ENCODE assay signal across 33 cellular contexts in the genomic region with DNA sequence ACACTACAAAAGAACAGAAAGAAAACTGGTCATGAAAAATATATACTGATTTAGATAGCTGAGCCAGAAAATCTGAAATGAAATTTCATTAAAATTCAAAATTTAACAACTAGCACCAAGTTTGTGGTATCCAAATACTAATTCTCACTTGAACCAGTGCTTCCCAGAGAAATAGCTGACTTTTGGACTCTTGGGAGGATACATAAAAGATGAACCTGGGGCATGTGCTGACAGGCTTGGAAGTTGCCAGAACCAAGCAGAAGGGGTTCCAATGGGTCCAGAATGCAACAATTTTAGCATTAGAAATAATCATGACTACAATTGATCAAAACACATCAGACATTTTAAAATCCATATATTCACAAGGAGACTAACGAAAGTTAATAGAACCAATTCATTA.
DNase-seq lines count a peak whose midpoint lies in the region; ATAC-seq, FAIRE-seq and TF ChIP-seq lines count a peak whose summit lies in the region.
"Had no signal": no experiment of that assay in that cellular context is flagged by ENCODE, and none has a peak within 500 bp of the region (broad histone marks: within the 10 kb centered on the region; RNA-seq: fewer than 3 reads in every experiment).

No MANE protein-coding gene starts in this region.

- DNase-seq in HepG2 (ENCODE audit: low spot score) = no peak
- DNase-seq in left lobe of liver (ENCODE audit: low spot score) = no peak
- no peak for DNase-seq in right lobe of liver
- no peak for DNase-seq in GM20000 (ENCODE audit: low spot score)
- DNase-seq in Kasumi-1 (lab: John Stamatoyannopoulos, UW) = no peak
- DNase-seq: 8988T; ACHN; AML-193; BE2C; C1 segment of cervical spinal cord; Caco-2; Calu3; CD4-positive, alpha-beta memory T cell; CD4-positive, alpha-beta T cell; CD4-positive, CD25-positive, alpha-beta regulatory T cell; CD8-positive, alpha-beta memory T cell; CD8-positive, alpha-beta T cell; COR-L47; DMS 273 treated with DMSO at 0.1 percent for 48 hours; DMS153; DMS53; DMS79; DMS79 treated with DMSO at 0.1 percent for 48 hours; DND-41; EL had no signal

- H3K4me3 ChIP-seq in liver (ENCODE audit: low read depth in 1 of 3, low read length in 3 of 3) = no peak overlapping the region
- H3K4me3 ChIP-seq in HepG2 (replicated peaks in 1 of 3; ENCODE audit: insufficient read depth in 1 of 3, low read depth in 2 of 3, low read length in 3 of 3) = no peak overlapping the region
- no peak overlapping the region for H3K4me3 ChIP-seq in right lobe of liver
- H3K4me3 ChIP-seq: A549; BLaER1; BLaER1 treated with 17β-estradiol and CSF1 and Interleukin-3, amounts not matched to agents 10 nM and 100 nM had no signal

- no peak for TF ChIP-seq EP300 in HepG2 (IDR thresholded peaks at IDR 0.05; ENCODE audit: low read depth in 2 of 2, low read length in 2 of 2)
- no peak for TF ChIP-seq EP300 in HepG2 (CRISPR knock-in tag; IDR thresholded peaks at IDR 0.05; ENCODE audit: borderline replicate concordance)

- no peak for FAIRE-seq in HepG2 (lab: Jason Lieb, UNC)
- FAIRE-seq: A204.1, A549, D721Med had no signal

- H3K9me3 ChIP-seq in liver (ENCODE audit: control insufficient read depth in 4 of 4, low read length in 3 of 4) = no peaks in the 10 kb centered on the region
- peaks cover 3% of the 10 kb centered on the region; the same call in 1 of the 2 replicates for H3K9me3 ChIP-seq in HepG2 (ENCODE audit: low read length)
- no peaks in the 10 kb centered on the region for H3K9me3 ChIP-seq in right lobe of liver
- H3K9me3 ChIP-seq: A549, BE2C, Caco-2 had no signal

- no peak for TF ChIP-seq RAD21 in liver (IDR thresholded peaks at IDR 0.05)
- TF ChIP-seq RAD21 in HepG2 (CRISPR knock-in tag; IDR thresholded peaks at IDR 0.05) = no peak

- WGBS in liver = 93% methylated on average over 1 of the region's 1 CpG
- 0% methylated on average over 1 of the region's 1 CpG for WGBS in HepG2 (ENCODE audit: low lambda C conversion rate)
- 77% methylated on average over 1 of the region's 1 CpG for WGBS in right lobe of liver (ENCODE audit: insufficient coverage, low coverage, low lambda C conversion rate, missing lambda C conversion rate)

- POLR2A ChIA-PET in HepG2 (lab: Yijun Ruan, JAX) = no interaction called here

- no peak for TF ChIP-seq POLR2A in HepG2 (IDR thresholded peaks at IDR 0.05; ENCODE audit: insufficient read depth in 1 of 2, low read depth in 2 of 2, low read length in 2 of 2)
- no peak for TF ChIP-seq POLR2A in right lobe of liver (IDR thresholded peaks at IDR 0.05)

- H3K4me2 ChIP-seq in HepG2 (ENCODE audit: low read depth, low read length) = no peak overlapping the region
- H3K4me2 ChIP-seq: A549; BLaER1; BLaER1 treated with 17β-estradiol and CSF1 and Interleukin-3, amounts not matched to agents 10 nM and 100 nM had no signal

- H3K36me3 ChIP-seq in liver (ENCODE audit: control insufficient read depth in 4 of 4, insufficient read depth in 3 of 4, low read depth in 1 of 4, low read length in 3 of 4) (no peaks in the 10 kb centered on the region), HepG2 (replicated peaks in 1 of 2; ENCODE audit: control insufficient read depth in 1 of 2, insufficient read depth in 2 of 2, low read length in 2 of 2) (no peaks in the 10 kb centered on the region), right lobe of liver (no peaks in the 10 kb centered on the region)
- H3K36me3 ChIP-seq: BE2C; BLaER1; BLaER1 treated with 17β-estradiol and CSF1 and Interleukin-3, amounts not matched to agents 10 nM and 100 nM had no signal

- H3K9ac ChIP-seq in liver (ENCODE audit: low read depth in 1 of 2, low read length in 2 of 2) (no peak overlapping the region), HepG2 (ENCODE audit: insufficient read depth, low read depth, low read length) (no peak overlapping the region)
- H3K9ac ChIP-seq: BLaER1; BLaER1 treated with 17β-estradiol and CSF1 and Interleukin-3, amounts not matched to agents 10 nM and 100 nM had no signal

- CTCF ChIA-PET in HepG2 (lab: Yijun Ruan, JAX; ENCODE audit: low intra/inter-chr PET ratio, low total read pairs) = no interaction called here

- no peak for ATAC-seq in HepG2
- peak; percentile 72 for ATAC-seq in left lobe of liver
- ATAC-seq in right lobe of liver = peak; percentile 34 to 55 (median 50)
- ATAC-seq: A549; CD8-positive, alpha-beta T cell had no signal

- no TSS peak for BruUV-seq in HepG2 (replicated peaks; lab: Mats Ljungman, UMichigan)

- TF ChIP-seq CTCF in liver (IDR thresholded peaks at IDR 0.05; ENCODE audit: low read depth, low read length, missing input control) (no peak), HepG2 (CRISPR knock-in tag; IDR thresholded peaks at IDR 0.05) (no peak), right lobe of liver (IDR thresholded peaks at IDR 0.05) (no peak), GM20000 (IDR thresholded peaks at IDR 0.05; ENCODE audit: extremely low read depth, missing control alignments) (no peak)

- H2AFZ ChIP-seq in HepG2 (ENCODE audit: low read length) = no peak overlapping the region

- H3K27ac ChIP-seq in liver (ENCODE audit: low read depth in 1 of 2, low read length in 2 of 2) (no peak overlapping the region), HepG2 (ENCODE audit: extremely low read length, insufficient read depth, low read length) (no peak overlapping the region), right lobe of liver (no peak overlapping the region)
- H3K27ac ChIP-seq: 22Rv1; A549; BLaER1; BLaER1 treated with 17β-estradiol and CSF1 and Interleukin-3, amounts not matched to agents 10 nM and 100 nM; C4-2B had no signal

- H3K27me3 ChIP-seq in liver (ENCODE audit: control insufficient read depth in 4 of 4, insufficient read depth in 4 of 4, low read length in 3 of 4) (no peaks in the 10 kb centered on the region), HepG2 (ENCODE audit: control insufficient read depth in 1 of 2, insufficient read depth in 2 of 2, low read length in 2 of 2) (no peaks in the 10 kb centered on the region), right lobe of liver (no peaks in the 10 kb centered on the region)
- H3K27me3 ChIP-seq: BE2C; BLaER1; BLaER1 treated with 17β-estradiol and CSF1 and Interleukin-3, amounts not matched to agents 10 nM and 100 nM had no signal

- H3K4me1 ChIP-seq in liver (ENCODE audit: control insufficient read depth in 4 of 4, insufficient read depth in 4 of 4, low read length in 3 of 4) = peaks cover 0 to 4% (median 0%) of the 10 kb centered on the region in 4 donors
- H3K4me1 ChIP-seq in HepG2 (ENCODE audit: insufficient read depth, low read length) = no peaks in the 10 kb centered on the region
- H3K4me1 ChIP-seq in right lobe of liver = no peaks in the 10 kb centered on the region
- H3K4me1 ChIP-seq: A549; BE2C; BLaER1; BLaER1 treated with 17β-estradiol and CSF1 and Interleukin-3, amounts not matched to agents 10 nM and 100 nM; Caco-2 had no signal

- intact Hi-C loops in HepG2 (cut with micrococcal nuclease; ENCODE audit: unreplicated experiment) = no loop called here
- intact Hi-C loops in right lobe of liver (cut with DNase I) = no loop called here

- in situ Hi-C loops in HepG2 (cut with HindIII; ENCODE audit: extremely low pct_ligation_motif_present, low pct_unique_long_range_greater_than_20kb) = no loop called here

- H4K20me1 ChIP-seq in HepG2 (ENCODE audit: insufficient read depth, low read length) = no peaks in the 10 kb centered on the region
- H4K20me1 ChIP-seq: BLaER1; BLaER1 treated with 17β-estradiol and CSF1 and Interleukin-3, amounts not matched to agents 10 nM and 100 nM had no signal

- no peaks in the 10 kb centered on the region for H3K79me2 ChIP-seq in HepG2 (ENCODE audit: insufficient read depth, low read length)

TF ChIP-seq in liver, 16 proteins besides CTCF, POLR2A, EP300 and RAD21:
- TF ChIP-seq MAX (IDR thresholded peaks at IDR 0.05) (peak; percentile 45), HNF4G (IDR thresholded peaks at IDR 0.05) (no peak), FOXA2 (IDR thresholded peaks at IDR 0.05) (no peak), HNF4A (conservative IDR thresholded peaks at IDR 0.05) (peak; percentile 44 to 67)
TF ChIP-seq in liver: peak in this region for 2.

TF ChIP-seq in HepG2, 621 proteins besides CTCF, POLR2A, EP300 and RAD21 (continues in another document):
- TF ChIP-seq ZNF629 (CRISPR knock-in tag; conservative IDR thresholded peaks at IDR 0.05) (no peak), ZNF337 (CRISPR knock-in tag; IDR thresholded peaks at IDR 0.05; ENCODE audit: borderline replicate concordance, low read depth) (no peak), HNRNPUL1 (IDR thresholded peaks at IDR 0.05; ENCODE audit: low read depth, low read length) (no peak), TCF7L2 (IDR thresholded peaks at IDR 0.05; ENCODE audit: low read depth, low read length) (no peak)
